Comparison of ENCODE assay signal across 2 cellular contexts in genomic region chr1:185348296-185348695, GRCh38.
A peak's percentile ranks its signal among the peaks of the same experiment; 100 is the strongest.
TF ChIP-seq lines count a peak whose summit lies in the region.

No MANE protein-coding gene starts in this region.

TF ChIP-seq in HepG2, 621 proteins besides CTCF, POLR2A, EP300 and RAD21 (continued from another document and continues in another):
- TF ChIP-seq, protein P1, sequence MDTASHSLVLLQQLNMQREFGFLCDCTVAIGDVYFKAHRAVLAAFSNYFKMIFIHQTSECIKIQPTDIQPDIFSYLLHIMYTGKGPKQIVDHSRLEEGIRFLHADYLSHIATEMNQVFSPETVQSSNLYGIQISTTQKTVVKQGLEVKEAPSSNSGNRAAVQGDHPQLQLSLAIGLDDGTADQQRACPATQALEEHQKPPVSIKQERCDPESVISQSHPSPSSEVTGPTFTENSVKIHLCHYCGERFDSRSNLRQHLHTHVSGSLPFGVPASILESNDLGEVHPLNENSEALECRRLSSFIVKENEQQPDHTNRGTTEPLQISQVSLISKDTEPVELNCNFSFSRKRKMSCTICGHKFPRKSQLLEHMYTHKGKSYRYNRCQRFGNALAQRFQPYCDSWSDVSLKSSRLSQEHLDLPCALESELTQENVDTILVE (CRISPR knock-in tag; IDR thresholded peaks at IDR 0.05) = no peak
- no peak for TF ChIP-seq ETV5 (CRISPR knock-in tag; IDR thresholded peaks at IDR 0.05; ENCODE audit: borderline replicate concordance)
- TF ChIP-seq ZSCAN21 (CRISPR knock-in tag; IDR thresholded peaks at IDR 0.05; ENCODE audit: borderline replicate concordance) = no peak
- no peak for TF ChIP-seq SIN3A (IDR thresholded peaks at IDR 0.05; ENCODE audit: borderline replicate concordance, low read depth, low read length)
- TF ChIP-seq ZNF446 (CRISPR knock-in tag; IDR thresholded peaks at IDR 0.05) = no peak
- peak; percentile 44; the same call in 1 of the 2 replicates for TF ChIP-seq FOXO1 (CRISPR knock-in tag; IDR thresholded peaks at IDR 0.05)
- no peak for TF ChIP-seq ZBTB43 (CRISPR knock-in tag; conservative IDR thresholded peaks at IDR 0.05)
- no peak for TF ChIP-seq ZNF704 (CRISPR knock-in tag; IDR thresholded peaks at IDR 0.05; ENCODE audit: borderline replicate concordance)
- 0 out of 2 replicates have a peak, but pooled peaks have one; percentile 33 for TF ChIP-seq ERF (CRISPR knock-in tag; IDR thresholded peaks at IDR 0.05)
- TF ChIP-seq REL (CRISPR knock-in tag; conservative IDR thresholded peaks at IDR 0.05) = no peak
- TF ChIP-seq MLXIP (CRISPR knock-in tag; IDR thresholded peaks at IDR 0.05; ENCODE audit: borderline replicate concordance) = no peak
- no peak for TF ChIP-seq ATRX (CRISPR knock-in tag; IDR thresholded peaks at IDR 0.05; ENCODE audit: borderline replicate concordance)
- TF ChIP-seq DRAP1 (CRISPR knock-in tag; IDR thresholded peaks at IDR 0.05) = no peak
- no peak for TF ChIP-seq ZNF577 (CRISPR knock-in tag; IDR thresholded peaks at IDR 0.05; ENCODE audit: borderline replicate concordance, low read depth)
- TF ChIP-seq ZNF7 (CRISPR knock-in tag; IDR thresholded peaks at IDR 0.05) = no peak
- TF ChIP-seq ATAD3A (CRISPR knock-in tag; IDR thresholded peaks at IDR 0.05) = no peak
- TF ChIP-seq ZFP91 (CRISPR knock-in tag; IDR thresholded peaks at IDR 0.05; ENCODE audit: borderline replicate concordance) = no peak
- no peak for TF ChIP-seq ZNF44 (CRISPR knock-in tag; IDR thresholded peaks at IDR 0.05)
- TF ChIP-seq MXI1 (IDR thresholded peaks at IDR 0.05; ENCODE audit: borderline replicate concordance, low read depth, low read length) = no peak

TF ChIP-seq in GM23338, 12 proteins besides CTCF, POLR2A, EP300 and RAD21 (continued from another document):
- TF ChIP-seq REST (IDR thresholded peaks at IDR 0.05; ENCODE audit: unreplicated experiment) = no peak
- no peak for TF ChIP-seq ZNF331 (CRISPR knock-in tag; IDR thresholded peaks at IDR 0.05; ENCODE audit: low read depth)
- TF ChIP-seq JUNB (IDR thresholded peaks at IDR 0.05; ENCODE audit: unreplicated experiment) = no peak
- no peak for TF ChIP-seq CREB1 (CRISPR knock-in tag; IDR thresholded peaks at IDR 0.05; ENCODE audit: low read depth)
- no peak for TF ChIP-seq EZH2phosphoT487 (IDR thresholded peaks at IDR 0.05; ENCODE audit: unreplicated experiment)
